Comparison of ENCODE assay signal across 15 cellular contexts in the genomic region with DNA sequence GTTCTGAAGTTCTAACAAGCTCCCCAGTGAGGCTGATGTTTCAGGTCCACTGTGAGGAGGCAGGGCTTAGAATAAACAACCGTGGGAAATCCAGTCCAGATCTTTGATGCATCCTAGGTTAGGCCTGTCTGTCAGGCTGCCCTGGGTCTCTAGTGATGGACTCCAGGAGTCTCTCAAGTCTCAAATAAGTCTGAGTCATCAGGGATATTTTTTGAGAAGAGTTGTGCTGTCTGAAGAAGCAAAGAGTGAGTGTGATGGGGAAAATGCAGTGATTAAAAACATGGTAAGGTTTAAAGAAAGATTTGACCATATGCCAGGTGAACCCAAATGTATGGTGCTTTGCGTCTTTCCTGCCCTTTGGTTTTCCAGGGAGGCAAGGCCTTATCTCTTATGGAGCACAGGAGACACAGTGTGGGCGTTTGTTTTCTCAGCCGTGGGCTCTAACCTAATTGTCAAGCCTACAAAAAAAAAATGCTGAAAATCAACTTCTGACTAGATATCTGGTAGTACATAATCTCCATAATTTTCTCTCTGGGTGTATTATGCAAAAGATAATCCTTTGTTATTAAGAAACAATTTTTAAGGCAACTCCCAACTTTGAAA.
DNase-seq lines count a peak whose midpoint lies in the region; ATAC-seq and TF ChIP-seq lines count a peak whose summit lies in the region.
"Had no signal": no experiment of that assay in that cellular context is flagged by ENCODE, and none has a peak within 500 bp of the region (broad histone marks: within the 10 kb centered on the region; RNA-seq: fewer than 3 reads in every experiment).

No MANE protein-coding gene starts in this region.

- in situ Hi-C loops in astrocyte of the spinal cord (cut with HindIII; ENCODE audit: low sequenced_read_pairs), result no loop called here

- H3K27me3 Mint-ChIP-seq in activated T-cell treated with anti-CD3 and anti-CD28 coated beads, Interleukin-2, amount 50 U/mL, for 24 hours, result no peaks in the 10 kb centered on the region
- no peaks in the 10 kb centered on the region for H3K27me3 Mint-ChIP-seq in activated T-cell treated with anti-CD3 and anti-CD28 coated beads, Interleukin-2, amount 50 U/mL, for 72 hours (ENCODE audit: low read depth)
- H3K27me3 Mint-ChIP-seq in stimulated activated memory B cell treated with anti-CD40 and anti-IgM and Interleukin-4, amounts not matched to agents 10 μg/mL and 1 μg/mL and 100 μg/mL, for 72 hours, result no peaks in the 10 kb centered on the region

- H3K4me1 Mint-ChIP-seq in activated T-cell treated with anti-CD3 and anti-CD28 coated beads, Interleukin-2, amount 50 U/mL, for 24 hours (ENCODE audit: low read depth), result peaks cover 17% of the 10 kb centered on the region
- H3K4me1 Mint-ChIP-seq in activated T-cell treated with anti-CD3 and anti-CD28 coated beads, Interleukin-2, amount 50 U/mL, for 72 hours (ENCODE audit: low read depth), result peaks cover 15% of the 10 kb centered on the region
- H3K4me1 Mint-ChIP-seq in stimulated activated memory B cell treated with anti-CD40 and anti-IgM and Interleukin-4, amounts not matched to agents 10 μg/mL and 1 μg/mL and 100 μg/mL, for 72 hours, result peaks cover 13% of the 10 kb centered on the region

- H3K4me3 ChIP-seq in astrocyte of the spinal cord (ENCODE audit: low read depth, low read length), result no peak overlapping the region
- H3K4me3 ChIP-seq: GM12878, skin epidermis, upper lobe of right lung had no signal

- H3K9me3 Mint-ChIP-seq in activated T-cell treated with anti-CD3 and anti-CD28 coated beads, Interleukin-2, amount 50 U/mL, for 24 hours, result no peaks in the 10 kb centered on the region
- H3K9me3 Mint-ChIP-seq in activated T-cell treated with anti-CD3 and anti-CD28 coated beads, Interleukin-2, amount 50 U/mL, for 72 hours, result no peaks in the 10 kb centered on the region
- H3K9me3 Mint-ChIP-seq in stimulated activated memory B cell treated with anti-CD40 and anti-IgM and Interleukin-4, amounts not matched to agents 10 μg/mL and 1 μg/mL and 100 μg/mL, for 72 hours, result no peaks in the 10 kb centered on the region
- H3K9me3 Mint-ChIP-seq: activated T-cell treated with anti-CD3 and anti-CD28 coated beads, Interleukin-2, amount 50 U/mL, for 4 hours; neural crest cell had no signal

- ATAC-seq in activated T-cell treated with anti-CD3 and anti-CD28 coated beads, Interleukin-2, amount 50 U/mL, for 72 hours (replicated peaks in 1 of 2), result no peak
- ATAC-seq in stimulated activated memory B cell treated with anti-CD40 and anti-IgM and Interleukin-4, amounts not matched to agents 10 μg/mL and 1 μg/mL and 100 μg/mL, for 72 hours, result no peak
- ATAC-seq in HG03342 (IDR thresholded peaks at IDR 0.05; ENCODE audit: unreplicated experiment), result no peak
- ATAC-seq: activated T-cell treated with anti-CD3 and anti-CD28 coated beads, Interleukin-2, amount 50 U/mL, for 4 hours; GM12878; upper lobe of right lung had no signal

- H3K4me3 Mint-ChIP-seq in activated T-cell treated with anti-CD3 and anti-CD28 coated beads, Interleukin-2, amount 50 U/mL, for 24 hours, result no peak overlapping the region
- H3K4me3 Mint-ChIP-seq in activated T-cell treated with anti-CD3 and anti-CD28 coated beads, Interleukin-2, amount 50 U/mL, for 72 hours, result no peak overlapping the region
- H3K4me3 Mint-ChIP-seq in stimulated activated memory B cell treated with anti-CD40 and anti-IgM and Interleukin-4, amounts not matched to agents 10 μg/mL and 1 μg/mL and 100 μg/mL, for 72 hours, result no peak overlapping the region
- H3K4me3 Mint-ChIP-seq: neural crest cell had no signal

- H3K36me3 Mint-ChIP-seq in activated T-cell treated with anti-CD3 and anti-CD28 coated beads, Interleukin-2, amount 50 U/mL, for 24 hours (ENCODE audit: low read depth), result peaks cover 61% of the 10 kb centered on the region
- H3K36me3 Mint-ChIP-seq in activated T-cell treated with anti-CD3 and anti-CD28 coated beads, Interleukin-2, amount 50 U/mL, for 72 hours (ENCODE audit: insufficient read depth in 2 of 2), result peaks cover 1 to 2% of the 10 kb centered on the region in 2 donors
- peaks cover 62% of the 10 kb centered on the region for H3K36me3 Mint-ChIP-seq in stimulated activated memory B cell treated with anti-CD40 and anti-IgM and Interleukin-4, amounts not matched to agents 10 μg/mL and 1 μg/mL and 100 μg/mL, for 72 hours

- no peak for TF ChIP-seq CTCF in astrocyte of the spinal cord (IDR thresholded peaks at IDR 0.05; ENCODE audit: low read depth, low read length)

- H3K27ac Mint-ChIP-seq in activated T-cell treated with anti-CD3 and anti-CD28 coated beads, Interleukin-2, amount 50 U/mL, for 24 hours, result peak overlapping the region; percentile 15
- no peak overlapping the region for H3K27ac Mint-ChIP-seq in activated T-cell treated with anti-CD3 and anti-CD28 coated beads, Interleukin-2, amount 50 U/mL, for 72 hours
- peak overlapping the region; percentile 11 for H3K27ac Mint-ChIP-seq in stimulated activated memory B cell treated with anti-CD40 and anti-IgM and Interleukin-4, amounts not matched to agents 10 μg/mL and 1 μg/mL and 100 μg/mL, for 72 hours

- no peak for DNase-seq in activated T-cell treated with anti-CD3 and anti-CD28 coated beads, Interleukin-2, amount 50 U/mL, for 24 hours
- DNase-seq in activated T-cell treated with anti-CD3 and anti-CD28 coated beads, Interleukin-2, amount 50 U/mL, for 72 hours, result no peak
- DNase-seq in astrocyte of the spinal cord (ENCODE audit: low read depth, low spot score) (peak; percentile 56), kidney tubule cell (ENCODE audit: low spot score) (peak; percentile 50), AG08396 (ENCODE audit: low spot score) (no peak)
- no peak for DNase-seq in activated CD4-positive, alpha-beta T cell treated with anti-CD3 and anti-CD28 coated beads for 4 hours
- DNase-seq: activated T-cell treated with anti-CD3 and anti-CD28 coated beads, Interleukin-2, amount 50 U/mL, for 4 hours; caudate nucleus; MM.1S; upper lobe of right lung had no signal

Comparison
In these comparisons a context has a peak if more than half of its experiments do, and no peak if none do; other contexts are left out.
1. DNase-seq: peak in astrocyte of the spinal cord (single experiment) and kidney tubule cell (single experiment); none in activated T-cell treated with anti-CD3 and anti-CD28 coated beads, Interleukin-2, amount 50 U/mL, for 24 hours (single experiment), activated T-cell treated with anti-CD3 and anti-CD28 coated beads, Interleukin-2, amount 50 U/mL, for 72 hours (0 of 2), activated CD4-positive, alpha-beta T cell treated with anti-CD3 and anti-CD28 coated beads for 4 hours (0 of 2) and AG08396 (single experiment).